ENCODE assay signal across 1 cellular context in the genomic region with DNA sequence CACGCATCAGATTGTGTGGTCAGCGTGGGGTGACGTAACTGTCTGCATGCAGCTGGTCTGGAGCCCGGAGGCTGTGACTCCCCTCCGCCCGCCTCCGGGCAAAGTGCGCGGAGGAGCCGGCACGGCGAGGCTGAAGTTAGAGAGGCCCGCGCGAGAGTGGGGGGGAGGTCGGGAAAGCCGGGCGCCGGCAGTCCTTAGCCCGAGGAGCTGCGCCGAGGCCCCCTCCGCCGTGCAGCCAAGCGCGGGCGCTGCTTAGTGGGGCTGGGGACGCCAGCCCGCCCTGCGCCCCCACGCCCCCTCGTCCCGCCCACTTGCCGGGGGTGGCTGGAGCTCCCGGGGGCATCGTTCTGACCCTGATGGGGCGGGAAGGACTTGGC.
A peak's percentile ranks its signal among the peaks of the same experiment; 100 is the strongest.
TF ChIP-seq lines count a peak whose summit lies in the region.

No MANE protein-coding gene starts in this region.

TF ChIP-seq in HepG2, 621 proteins besides CTCF, POLR2A, EP300 and RAD21 (continued from another document and continues in another):
- TF ChIP-seq, protein P1, sequence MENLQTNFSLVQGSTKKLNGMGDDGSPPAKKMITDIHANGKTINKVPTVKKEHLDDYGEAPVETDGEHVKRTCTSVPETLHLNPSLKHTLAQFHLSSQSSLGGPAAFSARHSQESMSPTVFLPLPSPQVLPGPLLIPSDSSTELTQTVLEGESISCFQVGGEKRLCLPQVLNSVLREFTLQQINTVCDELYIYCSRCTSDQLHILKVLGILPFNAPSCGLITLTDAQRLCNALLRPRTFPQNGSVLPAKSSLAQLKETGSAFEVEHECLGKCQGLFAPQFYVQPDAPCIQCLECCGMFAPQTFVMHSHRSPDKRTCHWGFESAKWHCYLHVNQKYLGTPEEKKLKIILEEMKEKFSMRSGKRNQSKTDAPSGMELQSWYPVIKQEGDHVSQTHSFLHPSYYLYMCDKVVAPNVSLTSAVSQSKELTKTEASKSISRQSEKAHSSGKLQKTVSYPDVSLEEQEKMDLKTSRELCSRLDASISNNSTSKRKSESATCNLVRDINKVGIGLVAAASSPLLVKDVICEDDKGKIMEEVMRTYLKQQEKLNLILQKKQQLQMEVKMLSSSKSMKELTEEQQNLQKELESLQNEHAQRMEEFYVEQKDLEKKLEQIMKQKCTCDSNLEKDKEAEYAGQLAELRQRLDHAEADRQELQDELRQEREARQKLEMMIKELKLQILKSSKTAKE (CRISPR knock-in tag; IDR thresholded peaks at IDR 0.05; ENCODE audit: borderline replicate concordance) = no peak; the same call in 1 of the 2 replicates
- TF ChIP-seq HNRNPL (IDR thresholded peaks at IDR 0.05; ENCODE audit: low read depth, low read length) (0 out of 2 replicates have a peak, but pooled peaks have one; percentile 48), ZNF556 (CRISPR knock-in tag; IDR thresholded peaks at IDR 0.05; ENCODE audit: borderline replicate concordance) (no peak; the same call in 1 of the 2 replicates), ZNF841 (CRISPR knock-in tag; IDR thresholded peaks at IDR 0.05; ENCODE audit: borderline replicate concordance) (no peak), TRIM24 (CRISPR knock-in tag; IDR thresholded peaks at IDR 0.05) (no peak), ZNF792 (CRISPR knock-in tag; IDR thresholded peaks at IDR 0.05) (no peak), KLF12 (CRISPR knock-in tag; IDR thresholded peaks at IDR 0.05; ENCODE audit: borderline replicate concordance) (0 out of 2 replicates have a peak, but pooled peaks have one; percentile 37), ZNF776 (CRISPR knock-in tag; IDR thresholded peaks at IDR 0.05) (no peak), ZSCAN25 (CRISPR knock-in tag; IDR thresholded peaks at IDR 0.05) (peak; percentile 74; the same call in 1 of the 2 replicates), ATF7 (IDR thresholded peaks at IDR 0.05) (peak; percentile 85), ATF7 (CRISPR knock-in tag; IDR thresholded peaks at IDR 0.05) (peak; percentile 79; the same call in 1 of the 2 replicates), CBX5 (CRISPR knock-in tag; IDR thresholded peaks at IDR 0.05; ENCODE audit: borderline replicate concordance) (peak; percentile 8; the same call in 1 of the 2 replicates), ZNF274 (CRISPR knock-in tag; IDR thresholded peaks at IDR 0.05) (peak; percentile 65; the same call in 1 of the 2 replicates), CBFB (CRISPR knock-in tag; IDR thresholded peaks at IDR 0.05) (peak; percentile 15; the same call in 1 of the 2 replicates), SP1 (IDR thresholded peaks at IDR 0.05) (no peak), SP1 (CRISPR knock-in tag; IDR thresholded peaks at IDR 0.05) (0 out of 2 replicates have a peak, but pooled peaks have one; percentile 24), IKZF1 (IDR thresholded peaks at IDR 0.05) (no peak), KMT2A (CRISPR knock-in tag; IDR thresholded peaks at IDR 0.05) (no peak), PHF8 (CRISPR knock-in tag; IDR thresholded peaks at IDR 0.05) (no peak), MYNN (CRISPR knock-in tag; IDR thresholded peaks at IDR 0.05; ENCODE audit: low read depth) (no peak), MAZ (IDR thresholded peaks at IDR 0.05; ENCODE audit: borderline replicate concordance, low read depth, low read length) (peak; percentile 61), MAZ (CRISPR knock-in tag; IDR thresholded peaks at IDR 0.05; ENCODE audit: low read depth) (peak; percentile 76; the same call in 1 of the 2 replicates), ZBTB20 (CRISPR knock-in tag; IDR thresholded peaks at IDR 0.05; ENCODE audit: borderline replicate concordance, low read depth) (0 out of 2 replicates have a peak, but pooled peaks have one; percentile 6), ATAD3A (CRISPR knock-in tag; IDR thresholded peaks at IDR 0.05) (no peak), AGO2 (optimal IDR thresholded peaks at IDR 0.05; ENCODE audit: low read depth, low read length) (peak; percentile 69), TOPORS (CRISPR knock-in tag; IDR thresholded peaks at IDR 0.05) (no peak; the same call in 1 of the 2 replicates), EZH2 (conservative IDR thresholded peaks at IDR 0.05; ENCODE audit: low read depth, low read length) (no peak), ZNF883 (CRISPR knock-in tag; IDR thresholded peaks at IDR 0.05; ENCODE audit: not compliant biosample characterization) (peak; percentile 51), MLX (CRISPR knock-in tag; IDR thresholded peaks at IDR 0.05) (0 out of 2 replicates have a peak, but pooled peaks have one; percentile 23), ZNF205 (CRISPR knock-in tag; IDR thresholded peaks at IDR 0.05) (peak; percentile 15; the same call in 1 of the 2 replicates), ZHX1 (CRISPR knock-in tag; IDR thresholded peaks at IDR 0.05; ENCODE audit: low read depth) (no peak), ZNF136 (CRISPR knock-in tag; IDR thresholded peaks at IDR 0.05; ENCODE audit: low read depth) (no peak), NFYB (CRISPR knock-in tag; IDR thresholded peaks at IDR 0.05) (no peak), ZFP36L2 (CRISPR knock-in tag; IDR thresholded peaks at IDR 0.05) (no peak), CEBPB (IDR thresholded peaks at IDR 0.05; ENCODE audit: borderline replicate concordance, low read depth, low read length) (peak; percentile 82; the same call in 1 of the 2 replicates), SMARCE1 (IDR thresholded peaks at IDR 0.05; ENCODE audit: borderline replicate concordance) (no peak), HNF4A (CRISPR knock-in tag; IDR thresholded peaks at IDR 0.05) (peak; percentile 79), ZNF3 (CRISPR knock-in tag; IDR thresholded peaks at IDR 0.05) (0 out of 2 replicates have a peak, but pooled peaks have one; percentile 16), ZMYM3 (CRISPR knock-in tag; IDR thresholded peaks at IDR 0.05) (0 out of 2 replicates have a peak, but pooled peaks have one; percentile 26), REPIN1 (CRISPR knock-in tag; IDR thresholded peaks at IDR 0.05; ENCODE audit: borderline replicate concordance, low read depth) (peak; percentile 57; the same call in 1 of the 2 replicates), ZNF772 (CRISPR knock-in tag; IDR thresholded peaks at IDR 0.05) (no peak), ZBTB7B (CRISPR knock-in tag; IDR thresholded peaks at IDR 0.05) (peak; percentile 63), ZNF510 (CRISPR knock-in tag; IDR thresholded peaks at IDR 0.05; ENCODE audit: low read depth) (no peak), MLLT10 (CRISPR knock-in tag; IDR thresholded peaks at IDR 0.05) (no peak), ZNF18 (CRISPR knock-in tag; IDR thresholded peaks at IDR 0.05; ENCODE audit: insufficient replicate concordance) (peak; percentile 20), TBX2 (CRISPR knock-in tag; IDR thresholded peaks at IDR 0.05; ENCODE audit: borderline replicate concordance) (no peak; the same call in 1 of the 2 replicates), JARID2 (CRISPR knock-in tag; IDR thresholded peaks at IDR 0.05; ENCODE audit: insufficient replicate concordance) (no peak), KLF6 (CRISPR knock-in tag; IDR thresholded peaks at IDR 0.05) (no peak), ZBTB2 (CRISPR knock-in tag; IDR thresholded peaks at IDR 0.05; ENCODE audit: low read depth) (peak; percentile 23; the same call in 1 of the 2 replicates), ZNF335 (CRISPR knock-in tag; IDR thresholded peaks at IDR 0.05) (peak; percentile 7; the same call in 1 of the 2 replicates), AHR (CRISPR knock-in tag; IDR thresholded peaks at IDR 0.05) (no peak)
- TF ChIP-seq, protein P2, sequence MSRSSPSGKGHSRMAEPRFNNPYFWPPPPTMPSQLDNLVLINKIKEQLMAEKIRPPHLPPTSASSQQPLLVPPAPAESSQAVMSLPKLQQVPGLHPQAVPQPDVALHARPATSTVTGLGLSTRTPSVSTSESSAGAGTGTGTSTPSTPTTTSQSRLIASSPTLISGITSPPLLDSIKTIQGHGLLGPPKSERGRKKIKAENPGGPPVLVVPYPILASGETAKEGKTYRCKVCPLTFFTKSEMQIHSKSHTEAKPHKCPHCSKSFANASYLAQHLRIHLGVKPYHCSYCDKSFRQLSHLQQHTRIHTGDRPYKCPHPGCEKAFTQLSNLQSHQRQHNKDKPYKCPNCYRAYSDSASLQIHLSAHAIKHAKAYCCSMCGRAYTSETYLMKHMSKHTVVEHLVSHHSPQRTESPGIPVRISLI (CRISPR knock-in tag; IDR thresholded peaks at IDR 0.05; ENCODE audit: borderline replicate concordance) = no peak
- TF ChIP-seq, protein P3, sequence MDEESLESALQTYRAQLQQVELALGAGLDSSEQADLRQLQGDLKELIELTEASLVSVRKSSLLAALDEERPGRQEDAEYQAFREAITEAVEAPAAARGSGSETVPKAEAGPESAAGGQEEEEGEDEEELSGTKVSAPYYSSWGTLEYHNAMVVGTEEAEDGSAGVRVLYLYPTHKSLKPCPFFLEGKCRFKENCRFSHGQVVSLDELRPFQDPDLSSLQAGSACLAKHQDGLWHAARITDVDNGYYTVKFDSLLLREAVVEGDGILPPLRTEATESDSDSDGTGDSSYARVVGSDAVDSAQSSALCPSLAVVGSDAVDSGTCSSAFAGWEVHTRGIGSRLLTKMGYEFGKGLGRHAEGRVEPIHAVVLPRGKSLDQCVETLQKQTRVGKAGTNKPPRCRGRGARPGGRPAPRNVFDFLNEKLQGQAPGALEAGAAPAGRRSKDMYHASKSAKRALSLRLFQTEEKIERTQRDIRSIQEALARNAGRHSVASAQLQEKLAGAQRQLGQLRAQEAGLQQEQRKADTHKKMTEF (CRISPR knock-in tag; IDR thresholded peaks at IDR 0.05) = peak; percentile 81
- TF ChIP-seq, protein P4, sequence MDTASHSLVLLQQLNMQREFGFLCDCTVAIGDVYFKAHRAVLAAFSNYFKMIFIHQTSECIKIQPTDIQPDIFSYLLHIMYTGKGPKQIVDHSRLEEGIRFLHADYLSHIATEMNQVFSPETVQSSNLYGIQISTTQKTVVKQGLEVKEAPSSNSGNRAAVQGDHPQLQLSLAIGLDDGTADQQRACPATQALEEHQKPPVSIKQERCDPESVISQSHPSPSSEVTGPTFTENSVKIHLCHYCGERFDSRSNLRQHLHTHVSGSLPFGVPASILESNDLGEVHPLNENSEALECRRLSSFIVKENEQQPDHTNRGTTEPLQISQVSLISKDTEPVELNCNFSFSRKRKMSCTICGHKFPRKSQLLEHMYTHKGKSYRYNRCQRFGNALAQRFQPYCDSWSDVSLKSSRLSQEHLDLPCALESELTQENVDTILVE (CRISPR knock-in tag; IDR thresholded peaks at IDR 0.05) = peak; percentile 66
- TF ChIP-seq, protein P5, sequence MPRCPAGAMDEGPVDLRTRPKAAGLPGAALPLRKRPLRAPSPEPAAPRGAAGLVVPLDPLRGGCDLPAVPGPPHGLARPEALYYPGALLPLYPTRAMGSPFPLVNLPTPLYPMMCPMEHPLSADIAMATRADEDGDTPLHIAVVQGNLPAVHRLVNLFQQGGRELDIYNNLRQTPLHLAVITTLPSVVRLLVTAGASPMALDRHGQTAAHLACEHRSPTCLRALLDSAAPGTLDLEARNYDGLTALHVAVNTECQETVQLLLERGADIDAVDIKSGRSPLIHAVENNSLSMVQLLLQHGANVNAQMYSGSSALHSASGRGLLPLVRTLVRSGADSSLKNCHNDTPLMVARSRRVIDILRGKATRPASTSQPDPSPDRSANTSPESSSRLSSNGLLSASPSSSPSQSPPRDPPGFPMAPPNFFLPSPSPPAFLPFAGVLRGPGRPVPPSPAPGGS (CRISPR knock-in tag; IDR thresholded peaks at IDR 0.05) = 0 out of 2 replicates have a peak, but pooled peaks have one; percentile 52
